8 cellular contexts compared by ENCODE assay signal in genomic region chr2:27889774-27890145, GRCh38.
DNase-seq lines count a peak whose midpoint lies in the region; ATAC-seq, FAIRE-seq and TF ChIP-seq lines count a peak whose summit lies in the region.

No MANE protein-coding gene starts in this region.

- H3K4me1 Mint-ChIP-seq in activated T-cell treated with anti-CD3 and anti-CD28 coated beads, Interleukin-2, amount 50 U/mL, for 24 hours (ENCODE audit: low read depth) = peaks cover 66% of the 10 kb centered on the region

- H4K20me1 ChIP-seq in SU-DHL-6 (ENCODE audit: low read depth, low read length) = no peaks in the 10 kb centered on the region

- H3K9me3 ChIP-seq in SU-DHL-6 (ENCODE audit: insufficient read depth, low read length) (no peaks in the 10 kb centered on the region), parathyroid adenoma (ENCODE audit: control insufficient read depth, low read length) (no peaks in the 10 kb centered on the region)

- H3K9me2 ChIP-seq in SU-DHL-6 (replicated peaks; ENCODE audit: insufficient read depth, low read length) = no peaks in the 10 kb centered on the region

- H3K27ac Mint-ChIP-seq in activated T-cell treated with anti-CD3 and anti-CD28 coated beads, Interleukin-2, amount 50 U/mL, for 24 hours = peak overlapping the region; percentile 100

- ATAC-seq in GM18861 (IDR thresholded peaks at IDR 0.05; ENCODE audit: unreplicated experiment) = no peak

- H3F3A ChIP-seq in SU-DHL-6 (ENCODE audit: insufficient read depth) = peaks cover 22% of the 10 kb centered on the region

- H3K36me3 Mint-ChIP-seq in activated T-cell treated with anti-CD3 and anti-CD28 coated beads, Interleukin-2, amount 50 U/mL, for 24 hours (ENCODE audit: low read depth) = peaks cover 37% of the 10 kb centered on the region

- H3K27me3 ChIP-seq in SU-DHL-6 (ENCODE audit: low read length) = no peaks in the 10 kb centered on the region
- no peaks in the 10 kb centered on the region for H3K27me3 ChIP-seq in parathyroid adenoma (ENCODE audit: control insufficient read depth, insufficient read depth, low read length)

- H3K4me2 ChIP-seq in SU-DHL-6 (ENCODE audit: low read depth, low read length, poor library complexity, severe bottlenecking) = peak overlapping the region; percentile 87
- peak overlapping the region; percentile 71 for H3K4me2 ChIP-seq in parathyroid adenoma (ENCODE audit: low read length)

- peaks cover 2% of the 10 kb centered on the region for H3K4me1 ChIP-seq in parathyroid adenoma

- peak overlapping the region; percentile 96 for H2AFZ ChIP-seq in SU-DHL-6 (ENCODE audit: low read depth, low read length, severe bottlenecking)
- H2AFZ ChIP-seq in parathyroid adenoma = peak overlapping the region; percentile 96

- FAIRE-seq in GM19239 (lab: Jason Lieb, UNC) = no peak

- peak overlapping the region; percentile 97 for H3K4me3 Mint-ChIP-seq in activated T-cell treated with anti-CD3 and anti-CD28 coated beads, Interleukin-2, amount 50 U/mL, for 24 hours

- DNase-seq in activated T-cell treated with anti-CD3 and anti-CD28 coated beads, Interleukin-2, amount 50 U/mL, for 24 hours = no peak
- no peak for DNase-seq in activated T-cell treated with anti-CD3 and anti-CD28 coated beads, Interleukin-2, amount 50 U/mL, for 1 hour
- DNase-seq in fibroblast of gingiva (ENCODE audit: low read depth) (peak; percentile 3), GM19239 (ENCODE audit: insufficient read length, low spot score) (no peak), Ammon's horn (ENCODE audit: low spot score) (no peak)

- no peaks in the 10 kb centered on the region for H3K27me3 Mint-ChIP-seq in activated T-cell treated with anti-CD3 and anti-CD28 coated beads, Interleukin-2, amount 50 U/mL, for 24 hours

- peak overlapping the region; percentile 73 for H3K4me3 ChIP-seq in SU-DHL-6 (ENCODE audit: insufficient read depth, low read length, poor library complexity, severe bottlenecking)
- peak overlapping the region; percentile 80 for H3K4me3 ChIP-seq in parathyroid adenoma (ENCODE audit: low read depth, low read length)

- H3K27ac ChIP-seq in SU-DHL-6 (ENCODE audit: low read depth, low read length) (no peak overlapping the region), parathyroid adenoma (peak overlapping the region; percentile 92)

- H3K36me3 ChIP-seq in SU-DHL-6 (ENCODE audit: low read length) (no peaks in the 10 kb centered on the region), parathyroid adenoma (ENCODE audit: control insufficient read depth, insufficient read depth, low read length) (no peaks in the 10 kb centered on the region)

- H3K79me2 ChIP-seq in SU-DHL-6 (ENCODE audit: insufficient read depth, low read length) (peaks cover 13% of the 10 kb centered on the region), parathyroid adenoma (peaks cover 3% of the 10 kb centered on the region)

- H3K9ac ChIP-seq in SU-DHL-6 (ENCODE audit: low read length) (peak overlapping the region; percentile 77), parathyroid adenoma (peak overlapping the region; percentile 65)

- peaks cover 3% of the 10 kb centered on the region for H3K9me3 Mint-ChIP-seq in activated T-cell treated with anti-CD3 and anti-CD28 coated beads, Interleukin-2, amount 50 U/mL, for 24 hours

- TF ChIP-seq CTCF in SU-DHL-6 (IDR thresholded peaks at IDR 0.05; ENCODE audit: insufficient read depth, low read length, poor library complexity, severe bottlenecking) (no peak), parathyroid adenoma (IDR thresholded peaks at IDR 0.05) (no peak)
